In the genomic region with DNA sequence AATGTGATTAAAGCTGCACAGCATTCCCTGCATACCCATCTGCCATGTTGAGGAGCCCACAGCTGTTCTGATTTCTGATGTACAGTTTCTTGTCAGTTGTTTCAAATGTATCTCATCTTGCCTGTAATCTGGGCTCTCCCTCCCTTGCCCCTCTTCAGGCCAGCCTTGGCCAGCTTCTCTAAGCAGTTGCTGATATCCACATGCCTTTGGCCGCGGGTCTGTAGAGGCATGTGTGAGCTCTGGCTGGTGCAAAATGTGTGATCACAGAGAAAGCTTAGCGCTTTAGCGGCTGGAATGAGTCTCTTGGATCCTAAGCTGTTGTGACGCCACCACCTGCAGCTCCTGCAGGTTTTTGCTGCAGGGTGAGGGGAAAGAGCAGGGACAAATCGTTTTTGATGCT, we compare ENCODE assay signal across 23 cellular contexts.
A peak's percentile ranks its signal among the peaks of the same experiment; 100 is the strongest.
DNase-seq lines count a peak whose midpoint lies in the region; ATAC-seq, FAIRE-seq and TF ChIP-seq lines count a peak whose summit lies in the region.
"Had no signal": no experiment of that assay in that cellular context is flagged by ENCODE, and none has a peak within 500 bp of the region (broad histone marks: within the 10 kb centered on the region; RNA-seq: fewer than 3 reads in every experiment).

No MANE protein-coding gene starts in this region.

- WGBS in HepG2 (ENCODE audit: low lambda C conversion rate), result 78% methylated on average over 6 of the region's 6 CpGs
- 57% methylated on average over 5 of the region's 6 CpGs for WGBS in right lobe of liver (ENCODE audit: insufficient coverage, low coverage, low lambda C conversion rate, missing lambda C conversion rate)
- WGBS in ectodermal cell, 2 experiments, result 82 to 87% methylated on average over 6 of the region's 6 CpGs
- WGBS in upper lobe of left lung, 2 donors, result 73 to 74% methylated on average over 6 of the region's 6 CpGs

- BruUV-seq in HepG2 (replicated peaks; lab: Mats Ljungman, UMichigan), result no TSS peak

- peak overlapping the region in 1 of 3 experiments; percentile 35 for H3K4me3 Mint-ChIP-seq in nephron
- H3K4me3 Mint-ChIP-seq: B cell, CD14-positive monocyte, H9, HFFc6 had no signal

- CTCF ChIA-PET in HepG2 (lab: Yijun Ruan, JAX; ENCODE audit: low intra/inter-chr PET ratio, low total read pairs), result no interaction called here

- TF ChIP-seq CTCF in HepG2 (CRISPR knock-in tag; IDR thresholded peaks at IDR 0.05), result no peak
- no peak for TF ChIP-seq CTCF in right lobe of liver (IDR thresholded peaks at IDR 0.05)
- no peak for TF ChIP-seq CTCF in nephron (IDR thresholded peaks at IDR 0.05; ENCODE audit: unreplicated experiment in 3 of 3)
- TF ChIP-seq CTCF in upper lobe of left lung (IDR thresholded peaks at IDR 0.05), result no peak

- intact Hi-C loops in HepG2 (cut with micrococcal nuclease; ENCODE audit: unreplicated experiment), result no loop called here
- intact Hi-C loops in right lobe of liver (cut with DNase I), result no loop called here

- H2AFZ ChIP-seq in HepG2 (ENCODE audit: low read length), result no peak overlapping the region
- H2AFZ ChIP-seq: PC-9 had no signal

- H3K27me3 ChIP-seq in HepG2 (ENCODE audit: control insufficient read depth in 1 of 2, insufficient read depth in 2 of 2, low read length in 2 of 2) (no peaks in the 10 kb centered on the region), right lobe of liver (no peaks in the 10 kb centered on the region), ectodermal cell (ENCODE audit: control insufficient read depth, insufficient read depth, low read length, poor library complexity, severe bottlenecking) (no peaks in the 10 kb centered on the region), upper lobe of left lung (no peaks in the 10 kb centered on the region)

- TF ChIP-seq EP300 in HepG2 (IDR thresholded peaks at IDR 0.05; ENCODE audit: low read depth in 2 of 2, low read length in 2 of 2), result no peak
- no peak for TF ChIP-seq EP300 in HepG2 (CRISPR knock-in tag; IDR thresholded peaks at IDR 0.05; ENCODE audit: borderline replicate concordance)
- no peak for TF ChIP-seq EP300 in upper lobe of left lung (IDR thresholded peaks at IDR 0.05)

- H3K27ac ChIP-seq in HepG2 (ENCODE audit: extremely low read length, insufficient read depth, low read length) (no peak overlapping the region), right lobe of liver (no peak overlapping the region), ectodermal cell (ENCODE audit: insufficient read depth, low read depth, low read length, poor library complexity, severe bottlenecking) (peak overlapping the region; percentile 64), upper lobe of left lung (no peak overlapping the region)
- H3K27ac ChIP-seq: PC-9 had no signal

- no peaks in the 10 kb centered on the region for H3K36me3 Mint-ChIP-seq in nephron (ENCODE audit: low read depth)
- H3K36me3 Mint-ChIP-seq: CD14-positive monocyte had no signal

- no peak overlapping the region for H3K4me2 ChIP-seq in HepG2 (ENCODE audit: low read depth, low read length)
- H3K4me2 ChIP-seq: PC-9, SK-N-SH had no signal

- no peaks in the 10 kb centered on the region for H4K20me1 ChIP-seq in HepG2 (ENCODE audit: insufficient read depth, low read length)

- ATAC-seq in HepG2, result no peak
- ATAC-seq in right lobe of liver, result no peak
- ATAC-seq in upper lobe of left lung (ENCODE audit: low FRiP score in 2 of 2), result no peak
- ATAC-seq in HG02938 (IDR thresholded peaks at IDR 0.05; ENCODE audit: unreplicated experiment), result no peak
- ATAC-seq in HG03520 (IDR thresholded peaks at IDR 0.05; ENCODE audit: unreplicated experiment), result no peak

- peaks cover 4% of the 10 kb centered on the region for H3K9me3 Mint-ChIP-seq in nephron
- H3K9me3 Mint-ChIP-seq: HFFc6 had no signal

- in situ Hi-C loops in HepG2 (cut with HindIII; ENCODE audit: extremely low pct_ligation_motif_present, low pct_unique_long_range_greater_than_20kb), result no loop called here

- H3K4me1 ChIP-seq in HepG2 (ENCODE audit: insufficient read depth, low read length) (peaks cover 73% of the 10 kb centered on the region), right lobe of liver (no peaks in the 10 kb centered on the region), ectodermal cell (ENCODE audit: control insufficient read depth, insufficient read depth, low read length) (peaks cover 15% of the 10 kb centered on the region), upper lobe of left lung (peaks cover 0 to under 1% (median 0%) of the 10 kb centered on the region in 4 donors)

- H3K9ac ChIP-seq in HepG2 (ENCODE audit: insufficient read depth, low read depth, low read length), result no peak overlapping the region
- H3K9ac ChIP-seq: SK-N-SH had no signal

- FAIRE-seq in HepG2 (lab: Jason Lieb, UNC), result no peak
- FAIRE-seq: A204.1, GM12878 had no signal

- H3K4me1 Mint-ChIP-seq in nephron, result peaks cover 27% of the 10 kb centered on the region
- H3K4me1 Mint-ChIP-seq: B cell, CD14-positive monocyte had no signal

- POLR2A ChIA-PET in HepG2 (lab: Yijun Ruan, JAX), result no interaction called here

- TF ChIP-seq POLR2A in HepG2 (IDR thresholded peaks at IDR 0.05; ENCODE audit: insufficient read depth in 1 of 2, low read depth in 2 of 2, low read length in 2 of 2), result no peak
- TF ChIP-seq POLR2A in right lobe of liver (IDR thresholded peaks at IDR 0.05), result no peak
- no peak for TF ChIP-seq POLR2A in upper lobe of left lung (IDR thresholded peaks at IDR 0.05)

- no peaks in the 10 kb centered on the region for H3K79me2 ChIP-seq in HepG2 (ENCODE audit: insufficient read depth, low read length)

- TF ChIP-seq RAD21 in HepG2 (CRISPR knock-in tag; IDR thresholded peaks at IDR 0.05), result no peak

- no peaks in the 10 kb centered on the region for H3K36me3 ChIP-seq in HepG2 (replicated peaks in 1 of 2; ENCODE audit: control insufficient read depth in 1 of 2, insufficient read depth in 2 of 2, low read length in 2 of 2)
- no peaks in the 10 kb centered on the region for H3K36me3 ChIP-seq in right lobe of liver
- H3K36me3 ChIP-seq in ectodermal cell (ENCODE audit: control insufficient read depth, insufficient read depth, low read length), result no peaks in the 10 kb centered on the region
- H3K36me3 ChIP-seq in upper lobe of left lung, result no peaks in the 10 kb centered on the region

- H3K9me3 ChIP-seq in HepG2 (ENCODE audit: low read length) (no peaks in the 10 kb centered on the region), right lobe of liver (no peaks in the 10 kb centered on the region), ectodermal cell (ENCODE audit: control insufficient read depth, low read length) (no peaks in the 10 kb centered on the region), upper lobe of left lung (no peaks in the 10 kb centered on the region)
- H3K9me3 ChIP-seq: SK-N-SH had no signal

- peak overlapping the region; percentile 6 to 80 (median 47) for H3K27ac Mint-ChIP-seq in nephron
- H3K27ac Mint-ChIP-seq: B cell, CD14-positive monocyte, HFFc6 had no signal

- DNase-seq in HepG2 (ENCODE audit: low spot score), result no peak
- DNase-seq in right lobe of liver, result no peak
- DNase-seq in upper lobe of left lung, result no peak
- DNase-seq: DMS79, H9, HFFc6, KG1, NCI-H1092, NCI-H1436, NCI-H1930, NCI-H69, PC-9, RPMI8226, SIG-M5, SK-N-SH had no signal

- H3K4me3 ChIP-seq in HepG2 (replicated peaks in 1 of 3; ENCODE audit: insufficient read depth in 1 of 3, low read depth in 2 of 3, low read length in 3 of 3) (no peak overlapping the region), right lobe of liver (no peak overlapping the region), ectodermal cell (ENCODE audit: insufficient read depth, low read depth, low read length) (no peak overlapping the region), upper lobe of left lung (no peak overlapping the region)
- H3K4me3 ChIP-seq: GM12878, PC-9 had no signal

- peaks cover 7% of the 10 kb centered on the region for H3K27me3 Mint-ChIP-seq in nephron (ENCODE audit: low read depth)

TF ChIP-seq in HepG2, 621 proteins besides CTCF, POLR2A, EP300 and RAD21:
- TF ChIP-seq, protein P1, sequence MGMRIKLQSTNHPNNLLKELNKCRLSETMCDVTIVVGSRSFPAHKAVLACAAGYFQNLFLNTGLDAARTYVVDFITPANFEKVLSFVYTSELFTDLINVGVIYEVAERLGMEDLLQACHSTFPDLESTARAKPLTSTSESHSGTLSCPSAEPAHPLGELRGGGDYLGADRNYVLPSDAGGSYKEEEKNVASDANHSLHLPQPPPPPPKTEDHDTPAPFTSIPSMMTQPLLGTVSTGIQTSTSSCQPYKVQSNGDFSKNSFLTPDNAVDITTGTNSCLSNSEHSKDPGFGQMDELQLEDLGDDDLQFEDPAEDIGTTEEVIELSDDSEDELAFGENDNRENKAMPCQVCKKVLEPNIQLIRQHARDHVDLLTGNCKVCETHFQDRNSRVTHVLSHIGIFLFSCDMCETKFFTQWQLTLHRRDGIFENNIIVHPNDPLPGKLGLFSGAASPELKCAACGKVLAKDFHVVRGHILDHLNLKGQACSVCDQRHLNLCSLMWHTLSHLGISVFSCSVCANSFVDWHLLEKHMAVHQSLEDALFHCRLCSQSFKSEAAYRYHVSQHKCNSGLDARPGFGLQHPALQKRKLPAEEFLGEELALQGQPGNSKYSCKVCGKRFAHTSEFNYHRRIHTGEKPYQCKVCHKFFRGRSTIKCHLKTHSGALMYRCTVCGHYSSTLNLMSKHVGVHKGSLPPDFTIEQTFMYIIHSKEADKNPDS (CRISPR knock-in tag; IDR thresholded peaks at IDR 0.05), result no peak
- TF ChIP-seq, protein P2, sequence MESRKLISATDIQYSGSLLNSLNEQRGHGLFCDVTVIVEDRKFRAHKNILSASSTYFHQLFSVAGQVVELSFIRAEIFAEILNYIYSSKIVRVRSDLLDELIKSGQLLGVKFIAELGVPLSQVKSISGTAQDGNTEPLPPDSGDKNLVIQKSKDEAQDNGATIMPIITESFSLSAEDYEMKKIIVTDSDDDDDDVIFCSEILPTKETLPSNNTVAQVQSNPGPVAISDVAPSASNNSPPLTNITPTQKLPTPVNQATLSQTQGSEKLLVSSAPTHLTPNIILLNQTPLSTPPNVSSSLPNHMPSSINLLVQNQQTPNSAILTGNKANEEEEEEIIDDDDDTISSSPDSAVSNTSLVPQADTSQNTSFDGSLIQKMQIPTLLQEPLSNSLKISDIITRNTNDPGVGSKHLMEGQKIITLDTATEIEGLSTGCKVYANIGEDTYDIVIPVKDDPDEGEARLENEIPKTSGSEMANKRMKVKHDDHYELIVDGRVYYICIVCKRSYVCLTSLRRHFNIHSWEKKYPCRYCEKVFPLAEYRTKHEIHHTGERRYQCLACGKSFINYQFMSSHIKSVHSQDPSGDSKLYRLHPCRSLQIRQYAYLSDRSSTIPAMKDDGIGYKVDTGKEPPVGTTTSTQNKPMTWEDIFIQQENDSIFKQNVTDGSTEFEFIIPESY (CRISPR knock-in tag; IDR thresholded peaks at IDR 0.05), result peak; percentile 93
TF ChIP-seq in HepG2: peak in this region for 1.
